In the genomic region with DNA sequence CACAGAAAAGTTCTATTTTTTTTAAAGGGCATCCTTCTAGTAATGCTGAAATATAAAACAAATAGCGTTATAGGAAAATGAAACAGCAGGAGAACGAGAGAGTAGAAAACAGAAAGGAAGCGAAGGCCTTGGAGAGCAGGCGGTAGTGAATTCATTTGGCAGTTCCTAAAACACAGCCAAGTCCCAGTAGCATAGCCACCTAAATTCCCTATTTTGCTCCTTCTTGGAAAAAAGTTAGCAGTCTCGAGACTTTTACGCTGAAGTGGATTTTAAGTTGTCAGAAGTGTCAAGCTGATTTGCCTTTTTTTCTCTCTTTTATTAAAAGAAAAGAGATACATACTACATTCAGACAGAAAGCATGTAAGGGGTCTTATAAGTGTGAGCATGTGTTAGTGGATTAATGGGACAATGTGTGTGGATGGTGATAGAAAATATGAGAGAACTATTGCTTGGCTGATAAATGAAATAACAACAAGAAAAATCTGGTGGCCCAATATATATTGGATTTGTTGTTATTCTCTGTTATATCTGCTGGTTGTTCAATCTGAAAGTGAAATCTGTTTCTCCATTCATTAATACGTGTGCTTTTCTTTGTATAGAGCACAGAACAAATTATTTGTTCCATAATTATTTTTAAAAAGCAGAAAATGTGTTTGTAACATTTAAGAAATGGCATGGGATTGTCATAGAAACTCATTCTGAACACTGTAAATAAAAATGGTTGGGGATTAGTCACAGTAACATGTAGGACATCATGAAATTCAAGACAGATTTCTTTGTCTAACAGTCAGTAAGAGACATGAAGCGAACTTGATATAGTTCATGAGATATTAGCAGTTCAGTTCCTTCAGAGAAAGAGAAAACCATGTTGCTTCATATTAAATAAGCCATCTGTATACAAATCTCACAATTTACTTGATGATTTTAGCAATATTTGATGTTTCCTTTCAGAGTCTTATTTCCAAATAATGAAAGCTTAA, we compare ENCODE assay signal across 16 cellular contexts. TPM values are rescaled to one million over a fixed set of nuclear protein-coding genes. Genes with fewer than 3 reads are reported as not detected.
DNase-seq lines count a peak whose midpoint lies in the region; ATAC-seq lines count a peak whose summit lies in the region.
"Had no signal": no experiment of that assay in that cellular context is flagged by ENCODE, and none has a peak within 500 bp of the region (broad histone marks: within the 10 kb centered on the region; RNA-seq: fewer than 3 reads in every experiment).

No MANE protein-coding gene starts in this region.

- no peaks in the 10 kb centered on the region for H3K9me2 ChIP-seq in Karpas-422 (replicated peaks; ENCODE audit: insufficient read depth, low read length)

- ATAC-seq in left lobe of liver (peak; percentile 39), GM21528 (IDR thresholded peaks at IDR 0.05; ENCODE audit: low FRiP score, unreplicated experiment) (no peak), GM18861 (IDR thresholded peaks at IDR 0.05; ENCODE audit: unreplicated experiment) (no peak)
- ATAC-seq: naive thymus-derived CD8-positive, alpha-beta T cell had no signal

- no peak overlapping the region for H3K9ac ChIP-seq in Karpas-422 (ENCODE audit: low read length)
- H3K9ac ChIP-seq in subcutaneous abdominal adipose tissue (ENCODE audit: low read length in 5 of 5) = peak overlapping the region; percentile 43 to 68 (median 65)

- H3K9me3 ChIP-seq in Karpas-422 (ENCODE audit: low read length) (no peaks in the 10 kb centered on the region), subcutaneous abdominal adipose tissue (ENCODE audit: control insufficient read depth in 5 of 5, low read length in 5 of 5) (no peaks in the 10 kb centered on the region)

- H3K4me3 ChIP-seq in Karpas-422 (ENCODE audit: low read length) (no peak overlapping the region), subcutaneous abdominal adipose tissue (ENCODE audit: low read depth in 1 of 5, low read length in 5 of 5) (peak overlapping the region; percentile 11 to 59 (median 38))

- peaks cover 86% of the 10 kb centered on the region for H3K79me2 ChIP-seq in Karpas-422 (ENCODE audit: low read length)

- 0 out of 2 replicates have a peak, but pooled peaks cover 4% of the 10 kb centered on the region for H4K20me1 ChIP-seq in Karpas-422 (ENCODE audit: insufficient read depth, low read depth, low read length)

- H3K4me2 ChIP-seq in Karpas-422 (ENCODE audit: low read depth, low read length, poor library complexity, severe bottlenecking) = peak overlapping the region; percentile 9

- H3K36me3 ChIP-seq in Karpas-422 (ENCODE audit: insufficient read depth, low read length) (peaks cover 4% of the 10 kb centered on the region; the same call in 1 of the 2 replicates), subcutaneous abdominal adipose tissue (ENCODE audit: control insufficient read depth in 5 of 5, insufficient read depth in 5 of 5, low read length in 5 of 5) (no peaks in the 10 kb centered on the region)

- H3K27me3 ChIP-seq in Karpas-422 (ENCODE audit: low read length) (no peaks in the 10 kb centered on the region), subcutaneous abdominal adipose tissue (ENCODE audit: control insufficient read depth in 5 of 5, insufficient read depth in 4 of 5, low read length in 5 of 5) (no peaks in the 10 kb centered on the region)

- DNase-seq in Karpas-422 (no peak), left lobe of liver (ENCODE audit: low spot score) (no peak), nucleus accumbens (lab: John Stamatoyannopoulos, UW) (no peak), NCI-H526 treated with DMSO at 0.1 percent for 48 hours (lab: John Stamatoyannopoulos, UW) (no peak)
- DNase-seq: activated CD8-positive, alpha-beta memory T cell treated with anti-CD3 and anti-CD28 coated beads, Interleukin-2, amount 50 U/mL, for 48 hours; activated naive CD8-positive, alpha-beta T cell treated with anti-CD3 and anti-CD28 coated beads, Interleukin-2, amount 10 ng/mL, durations not matched to agents 7 days and 5 days; CD4-positive, CD25-positive, alpha-beta regulatory T cell; GF-D8; naive thymus-derived CD8-positive, alpha-beta T cell; NCI-H1092; NCI-H510A treated with DMSO at 0.1 percent for 48 hours had no signal

- no peak overlapping the region for H2AFZ ChIP-seq in Karpas-422 (ENCODE audit: low read length)

- peak overlapping the region; percentile 8; the same call in 1 of the 2 replicates for H3K27ac ChIP-seq in Karpas-422 (ENCODE audit: low read length)
- peak overlapping the region; percentile 1 for H3K27ac ChIP-seq in cingulate gyrus (ENCODE audit: low read depth, low read length)
- H3K27ac ChIP-seq in subcutaneous abdominal adipose tissue (ENCODE audit: low read depth, low read length) = peak overlapping the region; percentile 89
- H3K27ac ChIP-seq: RWPE1 had no signal

- H3K4me1 ChIP-seq in Karpas-422 (ENCODE audit: low read length) = peaks cover 35% of the 10 kb centered on the region
- peaks cover 0 to 30% (median 21%) of the 10 kb centered on the region in 5 donors for H3K4me1 ChIP-seq in subcutaneous abdominal adipose tissue (ENCODE audit: control insufficient read depth in 5 of 5, insufficient read depth in 5 of 5, low read length in 5 of 5)

RNA-seq across cellular contexts. Expression of a gene that starts 19.4 kb away (rescaled TPM):
- 15.8 and 38.3 TPM in 2 replicates for total RNA-seq in Karpas-422 (2014; rRNA removed; shearing (Covaris generic); ENCODE audit: low replicate concordance)
- 69.9 TPM for total RNA-seq in left lobe of liver

Comparison
In these comparisons a context has a peak if more than half of its experiments do, and no peak if none do; other contexts are left out.
1. H3K27ac ChIP-seq: peak in every context shown above with its lines; median percentile 89 in subcutaneous abdominal adipose tissue; 8 in Karpas-422; 1 in cingulate gyrus.